In the genomic region with DNA sequence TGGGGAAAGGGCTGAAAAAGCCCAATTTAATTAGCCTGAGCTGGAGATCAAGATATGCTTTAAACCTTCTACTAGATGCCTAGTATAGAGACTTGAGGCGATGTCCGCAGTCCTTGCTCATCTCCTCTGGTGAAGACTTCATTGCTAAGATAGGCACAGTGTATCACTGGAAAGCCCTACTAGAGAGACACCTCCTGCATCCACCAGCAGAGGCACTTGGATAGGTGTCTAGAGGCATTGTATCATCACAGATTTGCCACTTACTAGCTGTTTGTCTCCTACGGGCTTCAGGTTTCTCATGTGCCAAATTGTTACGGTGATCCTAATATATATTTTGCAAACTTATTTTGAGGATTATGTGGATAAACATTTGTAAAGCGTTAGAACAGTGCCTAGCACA, we compare ENCODE assay signal across 30 cellular contexts.
"Had no signal": no experiment of that assay in that cellular context is flagged by ENCODE, and none has a peak within 500 bp of the region (broad histone marks: within the 10 kb centered on the region; RNA-seq: fewer than 3 reads in every experiment).

No MANE protein-coding gene starts in this region.

- ATAC-seq: activated CD4-positive, alpha-beta T cell treated with anti-CD3 and anti-CD28 coated beads for 36 hours; activated CD4-positive, CD25-positive, alpha-beta regulatory T cell treated with anti-CD3 and anti-CD28 coated beads, Interleukin-2, amount 50 U/mL, for 24 hours; activated CD8-positive, alpha-beta T cell treated with anti-CD3 and anti-CD28 coated beads, Interleukin-2, amount 10 ng/mL, durations not matched to agents 7 days and 5 days; body of pancreas had no signal

- H2AFZ ChIP-seq: PC-9 had no signal

- H3K27me3 ChIP-seq: adrenal gland, body of pancreas, breast epithelium, MG63 had no signal

- H3K4me1 ChIP-seq: adrenal gland, body of pancreas, breast epithelium had no signal

- FAIRE-seq: astrocyte, RCC 7860, TTC549 had no signal

- H3K4me2 ChIP-seq: PC-9, SK-N-SH had no signal

- DNase-seq: activated CD4-positive, alpha-beta T cell treated with anti-CD3 and anti-CD28 coated beads for 36 hours; activated CD4-positive, alpha-beta T cell treated with anti-CD3 and anti-CD28 coated beads, Interleukin-2, amount 10 ng/mL, durations not matched to agents 7 days and 5 days; activated CD4-positive, alpha-beta T cell treated with anti-CD3 and anti-CD28 coated beads, Interleukin-2, amount 50 U/mL, for 48 hours; activated CD8-positive, alpha-beta T cell treated with anti-CD3 and anti-CD28 coated beads, Interleukin-2, amount 10 ng/mL, durations not matched to agents 7 days and 5 days; activated gamma-delta T cell; activated naive CD4-positive, alpha-beta T cell treated with Interleukin-2 at 50 U/mL for 16 hours; activated T-cell treated with anti-CD3 and anti-CD28 coated beads, Interleukin-2, amount 50 U/mL, for 24 hours; adrenal gland; body of pancreas; Kasumi-1; MG63; NCI-H1092; NCI-H1436 treated with DMSO at 0.1 percent for 48 hours; NCI-H1694 treated with DMSO at 0.1 percent for 48 hours; NCI-H2029; NCI-H2107; NCI-H226; NCI-H446 treated with DMSO at 0.1 percent for 48 hours; NCI-H524; NCI-H748 treated with DMSO at 0.1 percent for 48 hours; PC-9; Right ventricle myocardium superior; SK-N-SH had no signal

- H3K4me3 ChIP-seq: adrenal gland, body of pancreas, breast epithelium, coronary artery, MG63, PC-9 had no signal

- H3K27ac ChIP-seq: adrenal gland, body of pancreas, breast epithelium, coronary artery, PC-9, RWPE1 had no signal

- H3K9ac ChIP-seq: SK-N-SH had no signal

- H3K9me3 ChIP-seq: adrenal gland, body of pancreas, breast epithelium, MG63, SK-N-SH had no signal

- H3K36me3 ChIP-seq: adrenal gland, breast epithelium, MG63 had no signal
